21 cellular contexts compared by ENCODE assay signal in genomic region chr3:32708672-32709283, GRCh38.
"Had no signal": no experiment of that assay in that cellular context is flagged by ENCODE, and none has a peak within 500 bp of the region (broad histone marks: within the 10 kb centered on the region; RNA-seq: fewer than 3 reads in every experiment).

No MANE protein-coding gene starts in this region.

- H3K27ac ChIP-seq: left ventricle myocardium inferior, thyroid gland had no signal

- H3K4me3 Mint-ChIP-seq: activated B cell treated with CpG ODN at 0.5 μM for 24 hours; activated CD4-positive, alpha-beta T cell treated with anti-CD3 and anti-CD28 coated beads for 36 hours; activated naive CD4-positive, alpha-beta T cell treated with anti-CD3 and anti-CD28 coated beads, Interleukin-2, amount 10 ng/mL, durations not matched to agents 7 days and 5 days; activated naive CD8-positive, alpha-beta T cell treated with anti-CD3 and anti-CD28 coated beads, Interleukin-2, amount 50 U/mL, for 24 hours; activated T-cell treated with anti-CD3 and anti-CD28 coated beads, Interleukin-2, amount 50 U/mL, for 72 hours; mesothelial cell of epicardium; naive thymus-derived CD8-positive, alpha-beta T cell had no signal

- H3K4me3 ChIP-seq: left ventricle myocardium inferior, thyroid gland had no signal

- H3K9me3 ChIP-seq: left ventricle myocardium inferior, thyroid gland had no signal

- ATAC-seq: activated CD4-positive, alpha-beta T cell treated with anti-CD3 and anti-CD28 coated beads for 36 hours; activated naive CD8-positive, alpha-beta T cell treated with anti-CD3 and anti-CD28 coated beads, Interleukin-2, amount 50 U/mL, for 24 hours; activated T-cell treated with anti-CD3 and anti-CD28 coated beads, Interleukin-2, amount 50 U/mL, for 72 hours; esophagus mucosa; naive thymus-derived CD8-positive, alpha-beta T cell; stimulated activated naive CD8-positive, alpha-beta T cell treated with anti-CD3 and anti-CD28 coated beads, Interleukin-15, Interleukin-2, amounts not matched to agents 100 U/mL and 50 U/mL, for 24 hours had no signal

- H3K27me3 Mint-ChIP-seq: activated B cell treated with CpG ODN at 0.5 μM for 24 hours; activated CD4-positive, alpha-beta T cell treated with anti-CD3 and anti-CD28 coated beads for 36 hours; activated naive CD4-positive, alpha-beta T cell treated with anti-CD3 and anti-CD28 coated beads, Interleukin-2, amount 10 ng/mL, durations not matched to agents 7 days and 5 days; activated naive CD8-positive, alpha-beta T cell treated with anti-CD3 and anti-CD28 coated beads, Interleukin-2, amount 50 U/mL, for 24 hours; naive thymus-derived CD8-positive, alpha-beta T cell; progenitor cell of endocrine pancreas had no signal

- DNase-seq: activated B cell treated with CpG ODN at 0.5 μM for 24 hours; activated CD4-positive, alpha-beta T cell treated with anti-CD3 and anti-CD28 coated beads for 36 hours; activated CD4-positive, alpha-beta T cell treated with anti-CD3 and anti-CD28 coated beads, Interleukin-2, amount 50 U/mL, for 4 hours; activated CD8-positive, alpha-beta memory T cell treated with anti-CD3 and anti-CD28 coated beads for 24 hours; activated effector memory CD4-positive, alpha-beta T cell treated with anti-CD3 and anti-CD28 coated beads, Interleukin-2, amount 50 U/mL, for 16 hours; activated naive CD4-positive, alpha-beta T cell treated with anti-CD3 and anti-CD28 coated beads, Interleukin-2, amount 10 ng/mL, durations not matched to agents 7 days and 5 days; activated naive CD8-positive, alpha-beta T cell treated with anti-CD3 and anti-CD28 coated beads, Interleukin-2, amount 50 U/mL, for 24 hours; activated T-cell treated with anti-CD3 and anti-CD28 coated beads, Interleukin-2, amount 50 U/mL, for 72 hours; effector CD4-positive, alpha-beta T cell; hippocampal formation; kidney glomerular epithelial cell; left ventricle myocardium inferior; naive thymus-derived CD8-positive, alpha-beta T cell; stimulated activated CD4-positive, alpha-beta T cell treated with anti-CD3 and anti-CD28 coated beads, Interleukin-4, amount 100 ng/mL, for 24 hours; stimulated activated naive CD8-positive, alpha-beta T cell treated with anti-CD3 and anti-CD28 coated beads, Interleukin-15, Interleukin-2, amounts not matched to agents 100 U/mL and 50 U/mL, for 24 hours; substantia nigra; SW 1271; thyroid gland had no signal

- H3K9me3 Mint-ChIP-seq: activated B cell treated with CpG ODN at 0.5 μM for 24 hours; activated naive CD4-positive, alpha-beta T cell treated with anti-CD3 and anti-CD28 coated beads, Interleukin-2, amount 10 ng/mL, durations not matched to agents 7 days and 5 days; activated naive CD8-positive, alpha-beta T cell treated with anti-CD3 and anti-CD28 coated beads, Interleukin-2, amount 50 U/mL, for 24 hours; activated T-cell treated with anti-CD3 and anti-CD28 coated beads, Interleukin-2, amount 50 U/mL, for 72 hours; mesothelial cell of epicardium; naive thymus-derived CD8-positive, alpha-beta T cell had no signal

- H3K27ac Mint-ChIP-seq: activated B cell treated with CpG ODN at 0.5 μM for 24 hours; activated CD4-positive, alpha-beta T cell treated with anti-CD3 and anti-CD28 coated beads for 36 hours; activated naive CD8-positive, alpha-beta T cell treated with anti-CD3 and anti-CD28 coated beads, Interleukin-2, amount 50 U/mL, for 24 hours; activated T-cell treated with anti-CD3 and anti-CD28 coated beads, Interleukin-2, amount 50 U/mL, for 72 hours; mesothelial cell of epicardium; progenitor cell of endocrine pancreas had no signal

- H3K27me3 ChIP-seq: thyroid gland had no signal
